In the genomic region with DNA sequence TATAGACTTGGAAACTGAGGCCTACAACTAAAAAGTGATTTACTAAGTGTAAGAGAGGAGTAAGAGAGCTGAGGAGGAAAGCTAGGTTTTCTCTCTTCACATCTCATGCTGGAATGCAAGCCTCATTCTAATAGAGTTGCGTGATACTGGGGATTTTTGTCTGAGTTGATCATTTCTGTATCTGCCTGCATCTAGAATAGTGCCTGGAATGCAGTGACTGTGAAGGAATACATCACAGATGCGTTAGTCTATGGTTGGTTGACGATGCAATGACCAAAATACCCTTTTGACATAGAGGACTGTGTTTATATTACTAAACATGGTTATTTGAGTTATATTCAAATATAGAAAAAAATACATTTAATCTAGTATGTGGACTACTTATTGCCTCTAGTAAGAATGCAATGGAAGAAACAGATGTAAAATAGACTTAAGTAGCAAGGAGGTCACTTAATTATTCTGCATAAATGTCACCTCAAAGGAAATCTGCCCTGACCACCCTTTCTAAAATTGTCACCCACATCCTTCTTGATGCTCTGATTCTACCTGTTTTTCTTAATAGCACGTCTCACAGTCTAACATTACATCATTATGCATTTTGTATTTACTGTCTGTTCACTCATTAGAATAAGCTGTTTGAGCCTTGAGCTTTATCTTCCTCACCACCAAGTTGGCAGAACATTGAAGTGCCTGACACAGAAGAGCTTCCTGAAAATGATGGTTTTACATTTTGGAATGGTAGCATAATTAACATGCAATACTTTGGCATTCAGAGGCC, we compare ENCODE assay signal across 19 cellular contexts. TPM values are rescaled to one million over a fixed set of nuclear protein-coding genes. Genes with fewer than 3 reads are reported as not detected.
DNase-seq lines count a peak whose midpoint lies in the region; ATAC-seq and TF ChIP-seq lines count a peak whose summit lies in the region.
"Had no signal": no experiment of that assay in that cellular context is flagged by ENCODE, and none has a peak within 500 bp of the region (broad histone marks: within the 10 kb centered on the region; RNA-seq: fewer than 3 reads in every experiment).

No MANE protein-coding gene starts in this region.

- no peak overlapping the region for H2BK12ac ChIP-seq in trophoblast cell (ENCODE audit: low read length)

- no peaks in the 10 kb centered on the region for H3K9me3 ChIP-seq in adipocyte (ENCODE audit: control insufficient read depth, low read length)
- H3K9me3 ChIP-seq in trophoblast cell (ENCODE audit: insufficient read depth, low read depth, low read length): peaks cover 1% of the 10 kb centered on the region

- no peak overlapping the region for H3K18ac ChIP-seq in trophoblast cell (ENCODE audit: low read length)

- H2AK5ac ChIP-seq in trophoblast cell (ENCODE audit: low read length): no peak overlapping the region

- H3K9ac ChIP-seq in adipocyte (ENCODE audit: low read length): no peak overlapping the region
- H3K9ac ChIP-seq in trophoblast cell (ENCODE audit: low read length): no peak overlapping the region

- H4K12ac ChIP-seq in trophoblast cell (ENCODE audit: low read depth, low read length): no peak overlapping the region

- H3K4me2 ChIP-seq in trophoblast cell (ENCODE audit: low read length): no peak overlapping the region

- no peak overlapping the region for H3K23ac ChIP-seq in trophoblast cell (ENCODE audit: low read length)

- H2BK5ac ChIP-seq in trophoblast cell (ENCODE audit: low read depth, low read length, poor library complexity): no peak overlapping the region

- H3K27me3 ChIP-seq in adipocyte (replicated peaks; ENCODE audit: control insufficient read depth, insufficient read depth, low read length) (no peaks in the 10 kb centered on the region), trophoblast cell (ENCODE audit: insufficient read depth, low read length) (no peaks in the 10 kb centered on the region)

- no peak overlapping the region for H3K14ac ChIP-seq in trophoblast cell (ENCODE audit: low read length)

- ATAC-seq in HG02938 (IDR thresholded peaks at IDR 0.05; ENCODE audit: unreplicated experiment) (no peak), GM19467 (IDR thresholded peaks at IDR 0.05; ENCODE audit: unreplicated experiment) (no peak)

- no peak overlapping the region for H3K27ac ChIP-seq in trophoblast cell (ENCODE audit: low read depth, low read length)

- H2BK120ac ChIP-seq in trophoblast cell (ENCODE audit: insufficient read depth, low read length, poor library complexity): no peak overlapping the region

- in situ Hi-C loops in Caki2 (cut with HindIII; ENCODE audit: low pct_unique_long_range_greater_than_20kb, low sequenced_read_pairs): no loop called here

- H3K36me3 ChIP-seq in adipocyte (ENCODE audit: control insufficient read depth, insufficient read depth, low read length, severe bottlenecking) (no peaks in the 10 kb centered on the region), trophoblast cell (ENCODE audit: control insufficient read depth in 1 of 2, insufficient read depth in 2 of 2, low read length in 2 of 2) (no peaks in the 10 kb centered on the region)

- H3K4ac ChIP-seq in trophoblast cell (ENCODE audit: low read depth, low read length): no peak overlapping the region

- DNase-seq in Caki2 (ENCODE audit: low read depth) (peak; percentile 28), adipocyte (ENCODE audit: low read depth) (peak; percentile 51), fibroblast of the aortic adventitia (ENCODE audit: low read depth) (peak; percentile 11), trophoblast cell (peak; percentile 42 to 78), NAMALWA (ENCODE audit: low spot score) (no peak), NCI-H510A (lab: John Stamatoyannopoulos, UW) (no peak)
- DNase-seq: CD4-positive, alpha-beta memory T cell; DND-41; GDM1; NCI-H1092; NCI-H1694; NCI-H2107; NCI-H226; NCI-H526 treated with DMSO at 0.1 percent for 48 hours; OCI-M1; RPMI8226; SIG-M5 had no signal

- no peak for TF ChIP-seq CTCF in fibroblast of the aortic adventitia (IDR thresholded peaks at IDR 0.05; ENCODE audit: insufficient read depth, low read length)

- H3K4me1 ChIP-seq in adipocyte (ENCODE audit: control insufficient read depth, insufficient read depth, low read length) (peaks cover 6% of the 10 kb centered on the region), trophoblast cell (ENCODE audit: control insufficient read depth in 1 of 2, insufficient read depth in 2 of 2, low read length in 2 of 2) (peaks cover 7 to 8% of the 10 kb centered on the region in 2 experiments)

- H4K8ac ChIP-seq in trophoblast cell (ENCODE audit: low read depth, low read length): no peak overlapping the region

- H4K91ac ChIP-seq in trophoblast cell (ENCODE audit: low read depth, low read length): no peak overlapping the region

- no peaks in the 10 kb centered on the region for H3K79me2 ChIP-seq in trophoblast cell (ENCODE audit: control insufficient read depth, insufficient read depth, low read length, poor library complexity)

- peaks cover 7% of the 10 kb centered on the region for H3K79me1 ChIP-seq in trophoblast cell (ENCODE audit: low read length)

- H3K4me3 ChIP-seq in adipocyte (ENCODE audit: low read length) (no peak overlapping the region), fibroblast of the aortic adventitia (ENCODE audit: low read depth, low read length) (no peak overlapping the region), trophoblast cell (ENCODE audit: low read depth, low read length) (no peak overlapping the region)

- no CpG with 5 or more reads among the region's 4 CpGs for WGBS in trophoblast cell (ENCODE audit: extremely low coverage, insufficient coverage, insufficient read length)

- H2AFZ ChIP-seq in trophoblast cell (ENCODE audit: insufficient read depth, low read length, poor library complexity): no peak overlapping the region

RNA-seq across cellular contexts. Expression of a gene that starts 9.0 kb away (rescaled TPM):
- total RNA-seq in Caki2 (2014; rRNA removed; shearing (Covaris generic); ENCODE audit: low replicate concordance): 12.0 and 16.7 TPM in 2 replicates
- 9.9 and 13.0 TPM in 2 replicates for total RNA-seq in fibroblast of the aortic adventitia (ENCODE audit: low replicate concordance)
- 5.0 and 5.5 TPM in 2 replicates for polyA plus RNA-seq in trophoblast cell (2013)

RNA-seq across cellular contexts. Expression of a gene that starts 20.8 kb away (rescaled TPM):
- total RNA-seq in Caki2 (2014; rRNA removed; shearing (Covaris generic); ENCODE audit: low replicate concordance): 136 and 142 TPM in 2 replicates
- total RNA-seq in fibroblast of the aortic adventitia (ENCODE audit: low replicate concordance): 50.2 and 179 TPM in 2 replicates
- 63.9 and 65.5 TPM in 2 replicates for polyA plus RNA-seq in trophoblast cell (2013)

Comparison
In these comparisons a context has a peak if more than half of its experiments do, and no peak if none do; other contexts are left out.
1. DNase-seq: peak in Caki2 (single experiment), adipocyte (single experiment), fibroblast of the aortic adventitia (single experiment) and trophoblast cell (2 of 2); none in NAMALWA (single experiment) and NCI-H510A (single experiment).